21 cellular contexts compared by ENCODE assay signal in the genomic region with DNA sequence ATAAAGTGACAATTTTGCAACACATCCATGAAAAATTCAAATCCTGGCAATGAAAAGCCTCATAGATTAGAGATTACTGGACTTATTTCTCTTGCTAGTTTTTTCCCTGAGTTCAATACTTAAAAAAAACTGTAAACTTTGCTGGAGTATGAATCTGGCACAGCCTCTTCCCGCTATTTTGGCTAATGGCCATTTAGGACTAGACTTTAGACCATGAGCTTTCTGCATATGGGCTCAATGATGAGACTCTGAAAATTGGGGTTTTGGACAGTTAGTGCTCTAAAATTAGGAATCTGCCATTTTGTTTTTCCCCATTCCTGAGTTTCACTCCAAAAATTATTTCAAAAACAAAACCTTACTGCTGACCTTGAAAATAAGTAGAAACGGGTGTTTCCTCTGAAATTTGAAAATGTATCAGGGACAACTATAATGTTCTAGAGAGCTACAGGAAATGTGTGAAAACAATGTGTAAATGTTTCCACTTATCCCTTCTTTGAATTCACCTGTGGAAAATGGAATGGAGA.
DNase-seq lines count a peak whose midpoint lies in the region; ATAC-seq, FAIRE-seq and TF ChIP-seq lines count a peak whose summit lies in the region.
"Had no signal": no experiment of that assay in that cellular context is flagged by ENCODE, and none has a peak within 500 bp of the region (broad histone marks: within the 10 kb centered on the region; RNA-seq: fewer than 3 reads in every experiment).

No MANE protein-coding gene starts in this region.

- no peak for DNase-seq in GM23338 (ENCODE audit: low spot score)
- DNase-seq in WTC11 (ENCODE audit: low spot score): no peak
- no peak for DNase-seq in H1 (ENCODE audit: low read depth in 1 of 2, low spot score in 2 of 2)
- no peak for DNase-seq in trophoblast cell
- DNase-seq in retina: no peak
- DNase-seq in cortex of kidney (lab: John Stamatoyannopoulos, UW): no peak
- DNase-seq in Karpas-422: no peak
- DNase-seq: Calu3; CD8-positive, alpha-beta T cell; DMS 273 treated with DMSO at 0.1 percent for 48 hours; DMS53; DND-41; EL; GM23248; H7 had no signal

- H3K36me3 Mint-ChIP-seq in GM23338 (ENCODE audit: low read depth) (0 out of 3 replicates have a peak, but pooled peaks cover 4% of the 10 kb centered on the region), WTC11 (peaks cover 2% of the 10 kb centered on the region; the same call in 1 of the 2 replicates)
- H3K36me3 Mint-ChIP-seq: CD8-positive, alpha-beta T cell; IgD-negative memory B cell had no signal

- H4K8ac ChIP-seq in H1 (ENCODE audit: extremely low read depth, insufficient read depth, low read length): no peak overlapping the region
- no peak overlapping the region for H4K8ac ChIP-seq in trophoblast cell (ENCODE audit: low read depth, low read length)

- no peaks in the 10 kb centered on the region for H3K9me3 Mint-ChIP-seq in GM23338
- H3K9me3 Mint-ChIP-seq in WTC11: 0 out of 2 replicates have a peak, but pooled peaks cover 4% of the 10 kb centered on the region
- H3K9me3 Mint-ChIP-seq: CD8-positive, alpha-beta T cell had no signal

- no peak for ATAC-seq in GM23338
- no peak for ATAC-seq in WTC11
- ATAC-seq: CD8-positive, alpha-beta T cell had no signal

- H3K9me2 ChIP-seq in GM23338 (ENCODE audit: insufficient read depth): 0 out of 2 replicates have a peak, but pooled peaks cover 3% of the 10 kb centered on the region
- H3K9me2 ChIP-seq in Karpas-422 (replicated peaks; ENCODE audit: insufficient read depth, low read length): no peaks in the 10 kb centered on the region

- H2AK5ac ChIP-seq in H1 (ENCODE audit: low read depth, low read length) (no peak overlapping the region), trophoblast cell (ENCODE audit: low read length) (no peak overlapping the region)

- H3K79me1 ChIP-seq in H1 (ENCODE audit: low read depth, low read length): no peaks in the 10 kb centered on the region
- H3K79me1 ChIP-seq in trophoblast cell (ENCODE audit: low read length): no peaks in the 10 kb centered on the region

- TF ChIP-seq RAD21 in H1 (IDR thresholded peaks at IDR 0.05 in 1 of 2, conservative IDR thresholded peaks at IDR 0.05 in 1 of 2; ENCODE audit: low read depth in 2 of 2, low read length in 2 of 2): no peak

- no peak overlapping the region for H4K5ac ChIP-seq in H1 (ENCODE audit: insufficient read length, low read depth, low read length)

- H2BK20ac ChIP-seq in H1 (ENCODE audit: low read length): no peak overlapping the region

- no peak overlapping the region for H3K56ac ChIP-seq in H1 (replicated peaks; ENCODE audit: insufficient read length, low read depth, low read length)

- FAIRE-seq in H1 (lab: Jason Lieb, UNC): peak; percentile 39
- FAIRE-seq: GM12892, GM18507, HTR-8/SVneo had no signal

- H3K18ac ChIP-seq in H1 (ENCODE audit: extremely low read depth, low read length): no peak overlapping the region
- H3K18ac ChIP-seq in trophoblast cell (ENCODE audit: low read length): no peak overlapping the region

- H4K91ac ChIP-seq in H1 (replicated peaks; ENCODE audit: insufficient read length, low read length) (no peak overlapping the region), trophoblast cell (ENCODE audit: low read depth, low read length) (no peak overlapping the region)

- H3K4me1 Mint-ChIP-seq in GM23338: peaks cover 7% of the 10 kb centered on the region
- H3K4me1 Mint-ChIP-seq in WTC11: peaks cover 11% of the 10 kb centered on the region
- H3K4me1 Mint-ChIP-seq: B cell, IgD-negative memory B cell had no signal

- no peak overlapping the region for H3K9ac ChIP-seq in H1 (replicated peaks in 1 of 4; ENCODE audit: extremely low read depth in 1 of 4, low read depth in 3 of 4, low read length in 3 of 4)
- H3K9ac ChIP-seq in trophoblast cell (ENCODE audit: low read length): no peak overlapping the region
- H3K9ac ChIP-seq in Karpas-422 (ENCODE audit: low read length): no peak overlapping the region
- H3K9ac ChIP-seq: BLaER1 treated with 17β-estradiol and CSF1 and Interleukin-3, amounts not matched to agents 10 nM and 100 nM; GM23248 had no signal

- no peaks in the 10 kb centered on the region for H3K27me3 ChIP-seq in GM23338 (ENCODE audit: insufficient read depth)
- H3K27me3 ChIP-seq in H1 (replicated peaks in 1 of 4; ENCODE audit: control insufficient read depth in 3 of 4, extremely low read depth in 1 of 4, insufficient read depth in 3 of 4, low read length in 3 of 4): no peaks in the 10 kb centered on the region
- no peaks in the 10 kb centered on the region for H3K27me3 ChIP-seq in trophoblast cell (ENCODE audit: insufficient read depth, low read length)
- H3K27me3 ChIP-seq in Karpas-422 (ENCODE audit: low read length): no peaks in the 10 kb centered on the region
- H3K27me3 ChIP-seq: BLaER1 treated with 17β-estradiol and CSF1 and Interleukin-3, amounts not matched to agents 10 nM and 100 nM had no signal

- no peak overlapping the region for H2BK5ac ChIP-seq in H1 (ENCODE audit: low read depth, low read length)
- H2BK5ac ChIP-seq in trophoblast cell (ENCODE audit: low read depth, low read length, poor library complexity): no peak overlapping the region

- peaks cover 3% of the 10 kb centered on the region for H3K27me3 Mint-ChIP-seq in GM23338 (ENCODE audit: insufficient read depth, low read depth, poor library complexity)
- no peaks in the 10 kb centered on the region for H3K27me3 Mint-ChIP-seq in WTC11 (ENCODE audit: low read depth)
- H3K27me3 Mint-ChIP-seq: IgD-negative memory B cell had no signal

- H3K4ac ChIP-seq in H1 (replicated peaks; ENCODE audit: insufficient read length, low read depth, low read length) (no peak overlapping the region), trophoblast cell (ENCODE audit: low read depth, low read length) (no peak overlapping the region)

- H3K36me3 ChIP-seq in GM23338 (ENCODE audit: insufficient read depth) (no peaks in the 10 kb centered on the region), H1 (ENCODE audit: control insufficient read depth in 2 of 4, insufficient read depth in 4 of 4, low read length in 3 of 4) (no peaks in the 10 kb centered on the region), trophoblast cell (ENCODE audit: control insufficient read depth in 1 of 2, insufficient read depth in 2 of 2, low read length in 2 of 2) (no peaks in the 10 kb centered on the region), Karpas-422 (ENCODE audit: insufficient read depth, low read length) (no peaks in the 10 kb centered on the region)
- H3K36me3 ChIP-seq: BLaER1 treated with 17β-estradiol and CSF1 and Interleukin-3, amounts not matched to agents 10 nM and 100 nM had no signal

- H2BK120ac ChIP-seq in H1 (replicated peaks; ENCODE audit: low read depth, low read length) (no peak overlapping the region), trophoblast cell (ENCODE audit: insufficient read depth, low read length, poor library complexity) (no peak overlapping the region)

- CTCF ChIA-PET in WTC11 (lab: Charles Lee) (no interaction called here), H1 (lab: Charles Lee; ENCODE audit: partially characterized antibody) (interaction anchor here (0.9 kb wide), 1 partner anchor 9 kb away, joined by 3 read pairs; no protein-coding TSS in a partner anchor)

- H3K27ac ChIP-seq in GM23338 (ENCODE audit: low read depth): no peak overlapping the region
- no peak overlapping the region for H3K27ac ChIP-seq in H1 (ENCODE audit: low read depth, low read length)
- H3K27ac ChIP-seq in trophoblast cell (ENCODE audit: low read depth, low read length): peak overlapping the region; percentile 17
- no peak overlapping the region for H3K27ac ChIP-seq in Karpas-422 (ENCODE audit: low read length)
- H3K27ac ChIP-seq: BLaER1 treated with 17β-estradiol and CSF1 and Interleukin-3, amounts not matched to agents 10 nM and 100 nM; GM23248 had no signal

- no peak overlapping the region for H2BK15ac ChIP-seq in H1 (ENCODE audit: low read length)

- H3K23ac ChIP-seq in H1 (ENCODE audit: insufficient read length) (no peak overlapping the region), trophoblast cell (ENCODE audit: low read length) (no peak overlapping the region)

- H4K20me1 ChIP-seq in GM23338 (replicated peaks; ENCODE audit: insufficient read depth): no peaks in the 10 kb centered on the region
- H4K20me1 ChIP-seq in H1 (replicated peaks in 1 of 2; ENCODE audit: control insufficient read depth in 1 of 2, insufficient read depth in 2 of 2, low read length in 2 of 2): no peaks in the 10 kb centered on the region
- no peaks in the 10 kb centered on the region for H4K20me1 ChIP-seq in Karpas-422 (ENCODE audit: insufficient read depth, low read depth, low read length)
- H4K20me1 ChIP-seq: BLaER1 treated with 17β-estradiol and CSF1 and Interleukin-3, amounts not matched to agents 10 nM and 100 nM had no signal

- H3K4me3 ChIP-seq in GM23338 (no peak overlapping the region), H1 (ENCODE audit: extremely low read depth in 1 of 4, insufficient read depth in 2 of 4, low read depth in 3 of 4, low read length in 4 of 4) (no peak overlapping the region), trophoblast cell (ENCODE audit: low read depth, low read length) (no peak overlapping the region), Karpas-422 (ENCODE audit: low read length) (no peak overlapping the region)
- H3K4me3 ChIP-seq: BLaER1 treated with 17β-estradiol and CSF1 and Interleukin-3, amounts not matched to agents 10 nM and 100 nM; GM23248 had no signal

- WGBS in H1 (ENCODE audit: extremely low coverage in 1 of 2, insufficient coverage in 1 of 2, insufficient read length in 1 of 2, insufficient replicate concordance in 2 of 2, low coverage in 1 of 2, low lambda C conversion rate in 2 of 2, missing lambda C conversion rate in 1 of 2), 2 experiments: 92% methylated on average over 2 of the region's 2 CpGs; no CpG with 5 or more reads in 1 of the 2 experiments
- no CpG with 5 or more reads among the region's 2 CpGs for WGBS in trophoblast cell (ENCODE audit: extremely low coverage, insufficient coverage, insufficient read length)

- TF ChIP-seq EP300 in H1 (IDR thresholded peaks at IDR 0.05; ENCODE audit: borderline replicate concordance in 1 of 2, low read depth in 2 of 2, low read length in 2 of 2): no peak

- H3K4me2 ChIP-seq in GM23338 (no peak overlapping the region), H1 (ENCODE audit: insufficient read depth in 1 of 2, low read depth in 2 of 2, low read length in 2 of 2) (no peak overlapping the region), trophoblast cell (ENCODE audit: low read length) (no peak overlapping the region), Karpas-422 (ENCODE audit: low read depth, low read length, poor library complexity, severe bottlenecking) (no peak overlapping the region)
- H3K4me2 ChIP-seq: BLaER1 treated with 17β-estradiol and CSF1 and Interleukin-3, amounts not matched to agents 10 nM and 100 nM had no signal

- no peak for TF ChIP-seq CTCF in GM23338 (conservative IDR thresholded peaks at IDR 0.05; ENCODE audit: low read depth in 2 of 2)
- TF ChIP-seq CTCF in WTC11 (IDR thresholded peaks at IDR 0.05): no peak
- no peak for TF ChIP-seq CTCF in H1 (IDR thresholded peaks at IDR 0.05; ENCODE audit: control extremely low read depth in 1 of 3, insufficient read depth in 1 of 3, low read depth in 1 of 3, low read length in 3 of 3)

- TF ChIP-seq POLR2A in H1 (IDR thresholded peaks at IDR 0.05; ENCODE audit: control extremely low read depth in 1 of 2, low read depth in 2 of 2, low read length in 2 of 2): no peak

- no peaks in the 10 kb centered on the region for H3K23me2 ChIP-seq in H1 (ENCODE audit: low read depth, low read length)

- H3K14ac ChIP-seq in H1 (ENCODE audit: insufficient read length): no peak overlapping the region
- H3K14ac ChIP-seq in trophoblast cell (ENCODE audit: low read length): no peak overlapping the region

- POLR2A ChIA-PET in WTC11 (lab: Charles Lee) (no interaction called here), H1 (lab: Charles Lee; ENCODE audit: partially characterized antibody) (interaction anchor here (0.7 kb wide), 1 partner anchor 15 kb away, joined by 3 read pairs; no protein-coding TSS in a partner anchor)

- no peak overlapping the region for H2AFZ ChIP-seq in GM23338
- H2AFZ ChIP-seq in H1 (ENCODE audit: low read length): no peak overlapping the region
- H2AFZ ChIP-seq in trophoblast cell (ENCODE audit: insufficient read depth, low read length, poor library complexity): no peak overlapping the region
- H2AFZ ChIP-seq in Karpas-422 (ENCODE audit: low read length): no peak overlapping the region
- H2AFZ ChIP-seq: GM23248 had no signal

- H3K4me1 ChIP-seq in GM23338 (ENCODE audit: insufficient read depth): no peaks in the 10 kb centered on the region
- peaks cover 0 to 3% (median 0%) of the 10 kb centered on the region in 4 experiments; a peak in 1 of 7 replicates for H3K4me1 ChIP-seq in H1 (replicated peaks in 1 of 4; ENCODE audit: control insufficient read depth in 3 of 4, insufficient read depth in 4 of 4, low read length in 3 of 4)
- H3K4me1 ChIP-seq in trophoblast cell (ENCODE audit: control insufficient read depth in 1 of 2, insufficient read depth in 2 of 2, low read length in 2 of 2): no peaks in the 10 kb centered on the region
- H3K4me1 ChIP-seq in Karpas-422 (ENCODE audit: low read length): no peaks in the 10 kb centered on the region
- H3K4me1 ChIP-seq: BLaER1 treated with 17β-estradiol and CSF1 and Interleukin-3, amounts not matched to agents 10 nM and 100 nM had no signal

- H3K27ac Mint-ChIP-seq in GM23338: peak overlapping the region; percentile 39; the same call in 1 of the 2 replicates
- peak overlapping the region; percentile 61 for H3K27ac Mint-ChIP-seq in WTC11
- H3K27ac Mint-ChIP-seq: B cell; CD8-positive, alpha-beta T cell; IgD-negative memory B cell had no signal

- H3K4me3 Mint-ChIP-seq in GM23338 (no peak overlapping the region), WTC11 (no peak overlapping the region)
- H3K4me3 Mint-ChIP-seq: B cell; CD8-positive, alpha-beta T cell; IgD-negative memory B cell had no signal

- no peak overlapping the region for H2BK12ac ChIP-seq in H1 (ENCODE audit: low read depth, low read length)
- no peak overlapping the region for H2BK12ac ChIP-seq in trophoblast cell (ENCODE audit: low read length)

- H3K79me2 ChIP-seq in GM23338 (replicated peaks; ENCODE audit: insufficient read depth) (no peaks in the 10 kb centered on the region), H1 (ENCODE audit: control insufficient read depth in 1 of 2, insufficient read depth in 2 of 2, low read length in 2 of 2) (no peaks in the 10 kb centered on the region), trophoblast cell (ENCODE audit: control insufficient read depth, insufficient read depth, low read length, poor library complexity) (no peaks in the 10 kb centered on the region), Karpas-422 (ENCODE audit: low read length) (no peaks in the 10 kb centered on the region)

- no peak overlapping the region for H4K12ac ChIP-seq in trophoblast cell (ENCODE audit: low read depth, low read length)

- H3K9me3 ChIP-seq in H1 (ENCODE audit: insufficient read depth in 2 of 2, low read depth in 1 of 2, low read length in 1 of 2): no peaks in the 10 kb centered on the region
- no peaks in the 10 kb centered on the region for H3K9me3 ChIP-seq in trophoblast cell (ENCODE audit: insufficient read depth, low read depth, low read length)
- H3K9me3 ChIP-seq in Karpas-422 (ENCODE audit: low read length): no peaks in the 10 kb centered on the region
- H3K9me3 ChIP-seq: BLaER1 treated with 17β-estradiol and CSF1 and Interleukin-3, amounts not matched to agents 10 nM and 100 nM had no signal

- no peaks in the 10 kb centered on the region for H3F3A ChIP-seq in GM23338 (replicated peaks; ENCODE audit: low read depth)
